In the genomic region with DNA sequence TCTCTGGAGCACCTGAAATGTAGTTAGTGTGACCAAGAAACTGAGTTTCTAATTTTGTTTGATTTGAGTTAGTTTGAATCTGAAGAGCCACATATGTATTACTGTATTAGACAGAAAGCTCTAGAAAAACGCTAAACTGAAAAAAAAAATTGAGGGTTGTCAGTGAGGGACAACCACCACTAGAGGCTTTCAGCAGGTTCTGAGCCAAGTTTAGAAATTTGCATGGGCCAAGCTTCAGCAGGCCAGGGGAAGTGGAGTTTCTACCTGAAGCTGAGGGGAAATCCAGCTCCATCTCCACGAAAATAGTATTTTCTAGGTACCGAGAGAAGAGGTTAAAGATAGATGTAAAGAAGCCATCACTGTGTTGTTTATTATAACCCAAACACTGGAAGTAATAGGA, we compare ENCODE assay signal across 8 cellular contexts.
A peak's percentile ranks its signal among the peaks of the same experiment; 100 is the strongest.
DNase-seq lines count a peak whose midpoint lies in the region; ATAC-seq and TF ChIP-seq lines count a peak whose summit lies in the region.

No MANE protein-coding gene starts in this region.

- no peak overlapping the region for H3K4me3 ChIP-seq in BLaER1 treated with 17β-estradiol and CSF1 and Interleukin-3, amounts not matched to agents 10 nM and 100 nM
- H3K4me3 ChIP-seq in WERI-Rb-1 (ENCODE audit: low read depth, low read length) (no peak overlapping the region), mesendoderm (ENCODE audit: low read length) (no peak overlapping the region)

- no peak overlapping the region for H2BK15ac ChIP-seq in mesendoderm (replicated peaks; ENCODE audit: low read depth)

- no peak overlapping the region for H4K8ac ChIP-seq in mesendoderm (ENCODE audit: low read depth, low read length)

- no peak overlapping the region for H4K5ac ChIP-seq in mesendoderm (ENCODE audit: low read length)

- H3K9me3 ChIP-seq in BLaER1 treated with 17β-estradiol and CSF1 and Interleukin-3, amounts not matched to agents 10 nM and 100 nM (replicated peaks in 1 of 11): peaks cover 23 to 44% (median 28%) of the 10 kb centered on the region in 11 experiments
- no peaks in the 10 kb centered on the region for H3K9me3 ChIP-seq in WERI-Rb-1 (ENCODE audit: severe bottlenecking)

- WGBS in mesendoderm (ENCODE audit: extremely low coverage, insufficient coverage, low lambda C conversion rate): no CpG with 5 or more reads among the region's 3 CpGs

- no peaks in the 10 kb centered on the region for H3K79me1 ChIP-seq in mesendoderm (ENCODE audit: low read length)

- peaks cover 46 to 56% (median 53%) of the 10 kb centered on the region in 10 experiments for H3K4me1 ChIP-seq in BLaER1 treated with 17β-estradiol and CSF1 and Interleukin-3, amounts not matched to agents 10 nM and 100 nM
- peaks cover 4% of the 10 kb centered on the region for H3K4me1 ChIP-seq in mesendoderm (ENCODE audit: control insufficient read depth, low read depth, low read length)

- ATAC-seq in GM18907 (IDR thresholded peaks at IDR 0.05; ENCODE audit: unreplicated experiment) (peak; percentile 67), HG03135 (IDR thresholded peaks at IDR 0.05; ENCODE audit: unreplicated experiment) (peak; percentile 77)

- H3K27me3 ChIP-seq in BLaER1 treated with 17β-estradiol and CSF1 and Interleukin-3, amounts not matched to agents 10 nM and 100 nM: no peaks in the 10 kb centered on the region
- no peaks in the 10 kb centered on the region for H3K27me3 ChIP-seq in WERI-Rb-1 (ENCODE audit: insufficient read depth, low read depth, severe bottlenecking)
- no peaks in the 10 kb centered on the region for H3K27me3 ChIP-seq in mesendoderm (ENCODE audit: insufficient read depth, low read length, poor library complexity)

- H3K23ac ChIP-seq in mesendoderm (ENCODE audit: low read length): no peak overlapping the region

- no peak overlapping the region for H2BK5ac ChIP-seq in mesendoderm (ENCODE audit: low read length)

- H3K18ac ChIP-seq in mesendoderm (ENCODE audit: low read length): no peak overlapping the region

- peak overlapping the region in 7 of 11 experiments; percentile 5 to 92 (median 79); a peak in 14 of 22 replicates for H3K27ac ChIP-seq in BLaER1 treated with 17β-estradiol and CSF1 and Interleukin-3, amounts not matched to agents 10 nM and 100 nM
- H3K27ac ChIP-seq in WERI-Rb-1 (no peak overlapping the region), mesendoderm (ENCODE audit: low read depth, low read length) (no peak overlapping the region)

- no peak overlapping the region for H3K4ac ChIP-seq in mesendoderm (ENCODE audit: low read depth, low read length)

- H2AK5ac ChIP-seq in mesendoderm (ENCODE audit: low read length): no peak overlapping the region

- H3K4me2 ChIP-seq in BLaER1 treated with 17β-estradiol and CSF1 and Interleukin-3, amounts not matched to agents 10 nM and 100 nM: peak overlapping the region; percentile 24 to 79 (median 54); a peak in 21 of 22 replicates
- H3K4me2 ChIP-seq in mesendoderm (ENCODE audit: low read length): no peak overlapping the region

- DNase-seq in WERI-Rb-1 (no peak), mesendoderm (peak; percentile 80), EL (no peak), amniotic stem cell (lab: John Stamatoyannopoulos, UW) (no peak)
- DNase-seq in activated T-cell treated with anti-CD3 and anti-CD28 coated beads, Interleukin-2, amount 50 U/mL, for 48 hours: no peak

- H2BK120ac ChIP-seq in mesendoderm (ENCODE audit: low read depth, low read length): no peak overlapping the region

- no peaks in the 10 kb centered on the region for H3K79me2 ChIP-seq in mesendoderm (ENCODE audit: control insufficient read depth, insufficient read depth, low read length)

- peak; percentile 38 for TF ChIP-seq CTCF in WERI-Rb-1 (IDR thresholded peaks at IDR 0.05; ENCODE audit: low read depth, low read length)

- peaks cover 0 to 12% (median 4%) of the 10 kb centered on the region in 11 experiments; a peak in 5 of 22 replicates for H3K36me3 ChIP-seq in BLaER1 treated with 17β-estradiol and CSF1 and Interleukin-3, amounts not matched to agents 10 nM and 100 nM
- H3K36me3 ChIP-seq in WERI-Rb-1 (no peaks in the 10 kb centered on the region), mesendoderm (ENCODE audit: control insufficient read depth, insufficient read depth, low read length) (no peaks in the 10 kb centered on the region)

- no peaks in the 10 kb centered on the region for H4K20me1 ChIP-seq in BLaER1 treated with 17β-estradiol and CSF1 and Interleukin-3, amounts not matched to agents 10 nM and 100 nM

- no peak overlapping the region for H3K9ac ChIP-seq in BLaER1 treated with 17β-estradiol and CSF1 and Interleukin-3, amounts not matched to agents 10 nM and 100 nM
- H3K9ac ChIP-seq in mesendoderm (ENCODE audit: low read length): no peak overlapping the region

- no peak overlapping the region for H3K56ac ChIP-seq in mesendoderm (ENCODE audit: low read length)

Comparison
In these comparisons a context has a peak if more than half of its experiments do, and no peak if none do; other contexts are left out.
1. H3K27ac ChIP-seq: peak in BLaER1 treated with 17β-estradiol and CSF1 and Interleukin-3, amounts not matched to agents 10 nM and 100 nM (7 of 11); none in WERI-Rb-1 (single experiment) and mesendoderm (single experiment).